27 cellular contexts compared by ENCODE assay signal in genomic region chr16:85062728-85063336, GRCh38. TPM values are rescaled to one million over a fixed set of nuclear protein-coding genes. Genes with fewer than 3 reads are reported as not detected.
DNase-seq lines count a peak whose midpoint lies in the region; ATAC-seq and TF ChIP-seq lines count a peak whose summit lies in the region.
"Had no signal": no experiment of that assay in that cellular context is flagged by ENCODE, and none has a peak within 500 bp of the region (broad histone marks: within the 10 kb centered on the region; RNA-seq: fewer than 3 reads in every experiment).

No MANE protein-coding gene starts in this region.

- H4K8ac ChIP-seq in IMR-90 (ENCODE audit: low read depth in 2 of 2, low read length in 2 of 2), result no peak overlapping the region
- no peak overlapping the region for H4K8ac ChIP-seq in neuronal stem cell (ENCODE audit: low read depth, low read length)

- H3K27ac ChIP-seq in BLaER1 treated with 17β-estradiol and CSF1 and Interleukin-3, amounts not matched to agents 10 nM and 100 nM, result peak overlapping the region in 9 of 11 experiments; percentile 53 to 79 (median 76); a peak in 19 of 22 replicates
- no peak overlapping the region for H3K27ac ChIP-seq in IMR-90 (ENCODE audit: insufficient read depth, low read length)
- no peak overlapping the region for H3K27ac ChIP-seq in neuronal stem cell (replicated peaks; ENCODE audit: low read length)
- H3K27ac ChIP-seq: A549, neural progenitor cell had no signal

- ATAC-seq in IMR-90 (ENCODE audit: low read depth) (no peak), HG03139 (IDR thresholded peaks at IDR 0.05; ENCODE audit: unreplicated experiment) (no peak), GM18511 (IDR thresholded peaks at IDR 0.05; ENCODE audit: unreplicated experiment) (no peak)
- ATAC-seq: A549 had no signal

- no peak overlapping the region for H3K4ac ChIP-seq in IMR-90 (ENCODE audit: low read depth, low read length)
- H3K4ac ChIP-seq in neuronal stem cell (ENCODE audit: low read length), result no peak overlapping the region

- no peak overlapping the region for H3K56ac ChIP-seq in IMR-90 (ENCODE audit: extremely low read depth, insufficient read depth, low read length)

- peaks cover 3% of the 10 kb centered on the region; the same call in 1 of the 2 replicates for H3K9me1 ChIP-seq in IMR-90 (ENCODE audit: insufficient read depth, low read length)

- no peak for TF ChIP-seq CTCF in IMR-90 (conservative IDR thresholded peaks at IDR 0.05; ENCODE audit: low read depth, low read length)

- peaks cover 37 to 96% (median 82%) of the 10 kb centered on the region in 11 experiments for H3K27me3 ChIP-seq in BLaER1 treated with 17β-estradiol and CSF1 and Interleukin-3, amounts not matched to agents 10 nM and 100 nM
- H3K27me3 ChIP-seq in IMR-90 (ENCODE audit: control insufficient read depth, insufficient read depth, low read length) (no peaks in the 10 kb centered on the region), neuronal stem cell (ENCODE audit: control insufficient read depth in 3 of 3, insufficient read depth in 3 of 3, low read depth in 1 of 3, low read length in 3 of 3) (no peaks in the 10 kb centered on the region)
- H3K27me3 ChIP-seq: BE2C, neural progenitor cell had no signal

- no peaks in the 10 kb centered on the region for H3K9me3 ChIP-seq in BLaER1 treated with 17β-estradiol and CSF1 and Interleukin-3, amounts not matched to agents 10 nM and 100 nM (replicated peaks in 1 of 11)
- H3K9me3 ChIP-seq in IMR-90 (ENCODE audit: control insufficient read depth, insufficient read depth, low read length) (no peaks in the 10 kb centered on the region), neuronal stem cell (replicated peaks in 1 of 2; ENCODE audit: control insufficient read depth in 2 of 2, insufficient read depth in 1 of 2, low read depth in 1 of 2, low read length in 2 of 2) (no peaks in the 10 kb centered on the region)
- H3K9me3 ChIP-seq: A549, BE2C, HAP-1 had no signal

- H3K4me2 ChIP-seq in BLaER1 treated with 17β-estradiol and CSF1 and Interleukin-3, amounts not matched to agents 10 nM and 100 nM, result peak overlapping the region; percentile 70 to 98 (median 87)
- H3K4me2 ChIP-seq in IMR-90 (ENCODE audit: low read depth, low read length) (no peak overlapping the region), neuronal stem cell (ENCODE audit: insufficient read depth, low read length, poor library complexity, severe bottlenecking) (no peak overlapping the region)
- H3K4me2 ChIP-seq: A549, neural progenitor cell had no signal

- H2AK5ac ChIP-seq in IMR-90 (ENCODE audit: low read depth, low read length) (peak overlapping the region; percentile 14; the same call in 1 of the 2 replicates), neuronal stem cell (ENCODE audit: low read depth, low read length) (peak overlapping the region; percentile 82)

- H3K4me1 Mint-ChIP-seq in dendritic cell treated with granulocyte-macrophage colony-stimulating factor and Interleukin-4, amounts not matched to agents 40 ng/mL and 50 ng/mL, for 4 days (ENCODE audit: low read depth), result peaks cover 39% of the 10 kb centered on the region

- TF ChIP-seq RAD21 in IMR-90 (IDR thresholded peaks at IDR 0.05; ENCODE audit: low read length), result no peak

- H3K4me3 Mint-ChIP-seq in dendritic cell treated with granulocyte-macrophage colony-stimulating factor and Interleukin-4, amounts not matched to agents 40 ng/mL and 50 ng/mL, for 4 days, result peak overlapping the region; percentile 37
- H3K4me3 Mint-ChIP-seq: activated naive CD4-positive, alpha-beta T cell treated with anti-CD3 and anti-CD28 coated beads for 36 hours; activated T-cell treated with anti-CD3 and anti-CD28 coated beads, Interleukin-2, amount 50 U/mL, for 24 hours; central memory CD8-positive, alpha-beta T cell; neural progenitor cell had no signal

- H2BK120ac ChIP-seq in IMR-90 (ENCODE audit: low read depth, low read length), result no peak overlapping the region
- H2BK120ac ChIP-seq in neuronal stem cell (ENCODE audit: low read depth, low read length), result no peak overlapping the region

- no peak overlapping the region for H4K5ac ChIP-seq in IMR-90 (ENCODE audit: low read depth, low read length)

- no peak overlapping the region for H2BK20ac ChIP-seq in IMR-90 (ENCODE audit: low read depth, low read length)

- CTCF ChIA-PET in IMR-90 (lab: Yijun Ruan, JAX), result no interaction called here

- WGBS in IMR-90 (ENCODE audit: extremely low coverage in 2 of 2, insufficient read length in 1 of 2), 2 experiments, result 87% methylated on average over 12 of the region's 18 CpGs; no CpG with 5 or more reads in 1 of the 2 experiments
- no CpG with 5 or more reads among the region's 18 CpGs for WGBS in neuronal stem cell (ENCODE audit: extremely low coverage in 2 of 2, insufficient read length in 2 of 2, insufficient replicate concordance in 1 of 2), 2 donors

- in situ Hi-C loops in IMR-90 (cut with MboI; ENCODE audit: low sequenced_read_pairs), result no loop called here

- H3K4me3 ChIP-seq in BLaER1 treated with 17β-estradiol and CSF1 and Interleukin-3, amounts not matched to agents 10 nM and 100 nM, result peak overlapping the region in 1 of 10 experiments; percentile 16; a peak in 1 of 20 replicates
- H3K4me3 ChIP-seq in IMR-90 (ENCODE audit: insufficient read depth, low read depth, low read length), result no peak overlapping the region
- no peak overlapping the region for H3K4me3 ChIP-seq in neuronal stem cell (ENCODE audit: low read length in 2 of 2)
- H3K4me3 ChIP-seq: A549, HAP-1, neural progenitor cell had no signal

- H3K9ac ChIP-seq in BLaER1 treated with 17β-estradiol and CSF1 and Interleukin-3, amounts not matched to agents 10 nM and 100 nM, result peak overlapping the region in 10 of 11 experiments; percentile 0 to 68 (median 51); a peak in 13 of 22 replicates
- H3K9ac ChIP-seq in IMR-90 (ENCODE audit: low read depth, low read length), result no peak overlapping the region
- H3K9ac ChIP-seq in neuronal stem cell (ENCODE audit: low read depth, low read length, poor library complexity), result no peak overlapping the region
- H3K9ac ChIP-seq: neural progenitor cell had no signal

- peak overlapping the region; percentile 39 for H2AK9ac ChIP-seq in IMR-90 (replicated peaks; ENCODE audit: low read depth, low read length, poor library complexity)

- H2BK12ac ChIP-seq in neuronal stem cell (ENCODE audit: low read length), result no peak overlapping the region

- H3K36me3 ChIP-seq in BLaER1 treated with 17β-estradiol and CSF1 and Interleukin-3, amounts not matched to agents 10 nM and 100 nM, result peaks cover 0 to 57% (median 13%) of the 10 kb centered on the region in 11 experiments; a peak in 15 of 22 replicates
- H3K36me3 ChIP-seq in IMR-90 (ENCODE audit: control insufficient read depth, insufficient read depth, low read length), result peaks cover 7% of the 10 kb centered on the region; the same call in 1 of the 2 replicates
- peaks cover 0 to 1% of the 10 kb centered on the region in 2 donors for H3K36me3 ChIP-seq in neuronal stem cell (replicated peaks in 1 of 2; ENCODE audit: control insufficient read depth in 2 of 2, insufficient read depth in 2 of 2, low read length in 2 of 2)
- H3K36me3 ChIP-seq: BE2C, HAP-1, neural progenitor cell had no signal

- H3K27me3 Mint-ChIP-seq in dendritic cell treated with granulocyte-macrophage colony-stimulating factor and Interleukin-4, amounts not matched to agents 40 ng/mL and 50 ng/mL, for 4 days, result no peaks in the 10 kb centered on the region
- H3K27me3 Mint-ChIP-seq: activated T-cell treated with anti-CD3 and anti-CD28 coated beads, Interleukin-2, amount 50 U/mL, for 24 hours; central memory CD8-positive, alpha-beta T cell had no signal

- no peaks in the 10 kb centered on the region for H3K9me3 Mint-ChIP-seq in dendritic cell treated with granulocyte-macrophage colony-stimulating factor and Interleukin-4, amounts not matched to agents 40 ng/mL and 50 ng/mL, for 4 days
- H3K9me3 Mint-ChIP-seq: activated naive CD4-positive, alpha-beta T cell treated with anti-CD3 and anti-CD28 coated beads for 36 hours; activated T-cell treated with anti-CD3 and anti-CD28 coated beads, Interleukin-2, amount 50 U/mL, for 24 hours; central memory CD8-positive, alpha-beta T cell; neural progenitor cell had no signal

- no peak overlapping the region for H2BK5ac ChIP-seq in IMR-90 (ENCODE audit: low read depth, low read length, poor library complexity, severe bottlenecking)
- H2BK5ac ChIP-seq in neuronal stem cell (ENCODE audit: low read length), result no peak overlapping the region

- H3K14ac ChIP-seq in IMR-90 (replicated peaks; ENCODE audit: low read depth, low read length) (no peak overlapping the region), neuronal stem cell (ENCODE audit: low read length) (no peak overlapping the region)

- H3K18ac ChIP-seq in IMR-90 (ENCODE audit: low read depth, low read length) (no peak overlapping the region), neuronal stem cell (ENCODE audit: low read length) (no peak overlapping the region)

- intact Hi-C loops in IMR-90 (cut with micrococcal nuclease), result no loop called here
- intact Hi-C loops in dendritic cell treated with granulocyte-macrophage colony-stimulating factor and Interleukin-4, amounts not matched to agents 40 ng/mL and 50 ng/mL, for 4 days (cut with micrococcal nuclease), result no loop called here

- peaks cover 0 to 89% (median 28%) of the 10 kb centered on the region in 11 experiments; a peak in 17 of 22 replicates for H4K20me1 ChIP-seq in BLaER1 treated with 17β-estradiol and CSF1 and Interleukin-3, amounts not matched to agents 10 nM and 100 nM
- peaks cover 3% of the 10 kb centered on the region; the same call in 1 of the 2 replicates for H4K20me1 ChIP-seq in IMR-90 (ENCODE audit: insufficient read depth, low read length)

- DNase-seq in IMR-90, result no peak
- DNase-seq in neuronal stem cell (ENCODE audit: low spot score), result no peak
- no peak for DNase-seq in NCI-H1105 treated with DMSO at 0.1 percent for 48 hours (lab: John Stamatoyannopoulos, UW)
- no peak for DNase-seq in HK-2 (ENCODE audit: unreplicated experiment)
- DNase-seq: activated CD4-positive, CD25-positive, alpha-beta regulatory T cell treated with anti-CD3 and anti-CD28 coated beads, Interleukin-2, amount 50 U/mL, for 72 hours; activated CD8-positive, alpha-beta memory T cell treated with anti-CD3 and anti-CD28 coated beads for 24 hours; activated naive CD4-positive, alpha-beta T cell treated with anti-CD3 and anti-CD28 coated beads for 36 hours; activated T-cell treated with anti-CD3 and anti-CD28 coated beads, Interleukin-2, amount 50 U/mL, for 24 hours; BE2C; foreskin melanocyte; hippocampal formation; Karpas-422; NCI-H1694 treated with DMSO at 0.1 percent for 48 hours; stimulated activated CD4-positive, alpha-beta T cell treated with anti-CD3 and anti-CD28 coated beads, Interleukin-4, amount 100 ng/mL, for 24 hours; stimulated activated naive CD4-positive, alpha-beta T cell treated with Interleukin-2 at 50 U/mL for 16 hours; T1000 had no signal

- TF ChIP-seq POLR2A in IMR-90 (IDR thresholded peaks at IDR 0.05; ENCODE audit: low read depth, low read length), result no peak

- peaks cover 0 to 10% of the 10 kb centered on the region in 2 experiments; a peak in 2 of 4 replicates for H3K79me1 ChIP-seq in IMR-90 (ENCODE audit: low read depth in 1 of 2, low read length in 2 of 2)
- no peaks in the 10 kb centered on the region for H3K79me1 ChIP-seq in neuronal stem cell (ENCODE audit: low read depth, low read length)

- peak overlapping the region; percentile 96 for H3K27ac Mint-ChIP-seq in dendritic cell treated with granulocyte-macrophage colony-stimulating factor and Interleukin-4, amounts not matched to agents 40 ng/mL and 50 ng/mL, for 4 days
- H3K27ac Mint-ChIP-seq: activated naive CD4-positive, alpha-beta T cell treated with anti-CD3 and anti-CD28 coated beads for 36 hours; neural progenitor cell had no signal

- POLR2A ChIA-PET in IMR-90 (lab: Charles Lee; ENCODE audit: unreplicated experiment), result no interaction called here

- H4K91ac ChIP-seq in IMR-90 (ENCODE audit: insufficient read depth, low read depth, low read length) (no peak overlapping the region), neuronal stem cell (ENCODE audit: low read depth, low read length, poor library complexity) (no peak overlapping the region)

- no TSS peak for BruUV-seq in IMR-90 (replicated peaks; lab: Mats Ljungman, UMichigan)

- H3K36me3 Mint-ChIP-seq in dendritic cell treated with granulocyte-macrophage colony-stimulating factor and Interleukin-4, amounts not matched to agents 40 ng/mL and 50 ng/mL, for 4 days (ENCODE audit: low read depth), result peaks cover 48% of the 10 kb centered on the region
- H3K36me3 Mint-ChIP-seq: neural progenitor cell had no signal

- dilution Hi-C loops in IMR-90 (cut with HindIII; ENCODE audit: low sequenced_read_pairs, unreplicated experiment), result no loop called here

- H2AFZ ChIP-seq in IMR-90 (replicated peaks; ENCODE audit: low read length, poor library complexity) (no peak overlapping the region), neuronal stem cell (ENCODE audit: low read length) (no peak overlapping the region)
- H2AFZ ChIP-seq: neural progenitor cell had no signal

- no peak overlapping the region for H2BK15ac ChIP-seq in IMR-90 (ENCODE audit: low read depth, low read length)
- H2BK15ac ChIP-seq in neuronal stem cell (ENCODE audit: low read length), result no peak overlapping the region

- H3K23ac ChIP-seq in IMR-90 (ENCODE audit: low read depth, low read length), result no peak overlapping the region
- H3K23ac ChIP-seq in neuronal stem cell (ENCODE audit: low read depth, low read length, poor library complexity), result no peak overlapping the region

- H3K4me1 ChIP-seq in BLaER1 treated with 17β-estradiol and CSF1 and Interleukin-3, amounts not matched to agents 10 nM and 100 nM, result peaks cover 43 to 81% (median 64%) of the 10 kb centered on the region in 10 experiments
- H3K4me1 ChIP-seq in IMR-90 (ENCODE audit: control insufficient read depth, insufficient read depth, low read length) (no peaks in the 10 kb centered on the region), neuronal stem cell (ENCODE audit: control insufficient read depth in 2 of 2, insufficient read depth in 1 of 2, low read depth in 1 of 2, low read length in 2 of 2) (peaks cover 0 to 7% of the 10 kb centered on the region in 2 donors)
- H3K4me1 ChIP-seq: A549, BE2C, HAP-1, neural progenitor cell had no signal

RNA-seq across cellular contexts. Expression of gene KIAA0513, which starts 35.2 kb away (rescaled TPM):
- total RNA-seq in IMR-90 (2012; rRNA removed), result 9.5 and 10.3 TPM in 2 replicates
- 9.5 and 11.4 TPM in 2 replicates for polyA plus RNA-seq in IMR-90 (2012; rRNA removed)
- 5.7 and 7.2 TPM in 2 replicates for polyA plus RNA-seq in IMR-90 (2012; cell fraction: cytosol; rRNA removed)
- polyA plus RNA-seq in IMR-90 (2012; cell fraction: nucleus; rRNA removed; ENCODE audit: low replicate concordance), result 10.8 and 15.5 TPM in 2 replicates
- 4.4 TPM for polyA plus RNA-seq in neuronal stem cell (2013, experiment 1 of 2)
- polyA plus RNA-seq in neuronal stem cell (2013, experiment 2 of 2), result 5.5 TPM

RNA-seq across cellular contexts. Expression of gene CIBAR2, which starts 49.4 kb away (rescaled TPM):
- total RNA-seq in IMR-90 (2012; rRNA removed), result 0.18 TPM in 1 of 2 replicates, not detected in the other
- 0.16 and 0.24 TPM in 2 replicates for polyA plus RNA-seq in IMR-90 (2012; rRNA removed)
- polyA plus RNA-seq in IMR-90 (2012; cell fraction: cytosol; rRNA removed), result not detected in 2 replicates
- polyA plus RNA-seq in IMR-90 (2012; cell fraction: nucleus; rRNA removed; ENCODE audit: low replicate concordance), result 2.0 and 3.7 TPM in 2 replicates
- polyA plus RNA-seq in neuronal stem cell (2013, experiment 1 of 2), result 0.45 TPM
- 0.51 TPM for polyA plus RNA-seq in neuronal stem cell (2013, experiment 2 of 2)
- total RNA-seq: activated naive CD4-positive, alpha-beta T cell treated with anti-CD3 and anti-CD28 coated beads for 36 hours; epithelial cell of proximal tubule; HT1080; lower leg skin had no signal
- polyA plus RNA-seq: A549 had no signal

RNA-seq across cellular contexts. Expression of gene ZDHHC7, which starts 51.5 kb away (rescaled TPM):
- total RNA-seq in IMR-90 (2012; rRNA removed), result 80.1 and 81.1 TPM in 2 replicates
- polyA plus RNA-seq in IMR-90 (2012; rRNA removed), result 97.1 and 104 TPM in 2 replicates
- polyA plus RNA-seq in IMR-90 (2012; cell fraction: cytosol; rRNA removed), result 86.7 and 88.8 TPM in 2 replicates
- polyA plus RNA-seq in IMR-90 (2012; cell fraction: nucleus; rRNA removed; ENCODE audit: low replicate concordance), result 63.2 and 114 TPM in 2 replicates
- 32.5 TPM for polyA plus RNA-seq in neuronal stem cell (2013, experiment 1 of 2)
- 32.9 TPM for polyA plus RNA-seq in neuronal stem cell (2013, experiment 2 of 2)

Comparison
In these comparisons a context has a peak if more than half of its experiments do, and no peak if none do; other contexts are left out.
1. H3K27ac ChIP-seq: peak in BLaER1 treated with 17β-estradiol and CSF1 and Interleukin-3, amounts not matched to agents 10 nM and 100 nM (9 of 11); none in IMR-90 (single experiment) and neuronal stem cell (single experiment).
2. H3K4me2 ChIP-seq: peak in BLaER1 treated with 17β-estradiol and CSF1 and Interleukin-3, amounts not matched to agents 10 nM and 100 nM (11 of 11); none in IMR-90 (single experiment) and neuronal stem cell (single experiment).
3. H3K9ac ChIP-seq: peak in BLaER1 treated with 17β-estradiol and CSF1 and Interleukin-3, amounts not matched to agents 10 nM and 100 nM (10 of 11); none in IMR-90 (single experiment) and neuronal stem cell (single experiment).